In genomic region chr15:38102972-38103371, GRCh38 we compare ENCODE assay signal across 3 cellular contexts.
"Had no signal": no experiment of that assay in that cellular context is flagged by ENCODE, and none has a peak within 500 bp of the region (broad histone marks: within the 10 kb centered on the region; RNA-seq: fewer than 3 reads in every experiment).

No MANE protein-coding gene starts in this region.

- ATAC-seq: GM12878 had no signal

- DNase-seq: GDM1, GF-D8 had no signal
